In genomic region chr14:78367355-78367754, GRCh38 we compare ENCODE assay signal across 17 cellular contexts.
"Had no signal": no experiment of that assay in that cellular context is flagged by ENCODE, and none has a peak within 500 bp of the region (broad histone marks: within the 10 kb centered on the region; RNA-seq: fewer than 3 reads in every experiment).

No MANE protein-coding gene starts in this region.

- H3K9me3 Mint-ChIP-seq: natural killer cell; stimulated activated naive B cell treated with anti-CD40 and anti-IgM and Interleukin-4, amounts not matched to agents 10 μg/mL and 1 μg/mL and 100 μg/mL, for 72 hours had no signal

- ATAC-seq: effector memory CD8-positive, alpha-beta T cell; left ventricle myocardium superior; lower lobe of right lung; natural killer cell; pancreas; right lobe of liver; stimulated activated naive B cell treated with anti-CD40 and anti-IgM and Interleukin-4, amounts not matched to agents 10 μg/mL and 1 μg/mL and 100 μg/mL, for 72 hours had no signal

- H3K27me3 ChIP-seq: pancreas, right lobe of liver had no signal

- H3K36me3 Mint-ChIP-seq: natural killer cell; stimulated activated naive B cell treated with anti-CD40 and anti-IgM and Interleukin-4, amounts not matched to agents 10 μg/mL and 1 μg/mL and 100 μg/mL, for 72 hours had no signal

- H3K27ac Mint-ChIP-seq: effector memory CD8-positive, alpha-beta T cell; natural killer cell; stimulated activated naive B cell treated with anti-CD40 and anti-IgM and Interleukin-4, amounts not matched to agents 10 μg/mL and 1 μg/mL and 100 μg/mL, for 72 hours; stimulated activated naive CD8-positive, alpha-beta T cell treated with anti-CD3 and anti-CD28 coated beads, Interleukin-15, Interleukin-2, amounts not matched to agents 100 ng/mL and 50 ng/mL, for 24 hours had no signal

- H3K4me3 Mint-ChIP-seq: effector memory CD8-positive, alpha-beta T cell; natural killer cell; stimulated activated naive B cell treated with anti-CD40 and anti-IgM and Interleukin-4, amounts not matched to agents 10 μg/mL and 1 μg/mL and 100 μg/mL, for 72 hours; stimulated activated naive CD8-positive, alpha-beta T cell treated with anti-CD3 and anti-CD28 coated beads, Interleukin-15, Interleukin-2, amounts not matched to agents 100 ng/mL and 50 ng/mL, for 24 hours had no signal

- H3K4me3 ChIP-seq: coronary artery, lower lobe of right lung, pancreas, right lobe of liver had no signal

- H3K36me3 ChIP-seq: lower lobe of right lung, neutrophil, pancreas, right lobe of liver had no signal

- DNase-seq: dermis blood vessel endothelial cell; effector memory CD8-positive, alpha-beta T cell; hypothalamus; kidney glomerular epithelial cell; left ventricle myocardium superior; lower lobe of right lung; natural killer cell; pancreas; right lobe of liver; small intestine; stimulated activated CD4-positive, alpha-beta T cell treated with anti-CD3 and anti-CD28 coated beads, Interleukin-15, amount 100 ng/mL, for 24 hours; stimulated activated CD4-positive, alpha-beta T cell treated with anti-CD3 and anti-CD28 coated beads, Interleukin-2, amount 100 ng/mL, for 48 hours; stimulated activated naive B cell treated with anti-CD40 and anti-IgM and Interleukin-4, amounts not matched to agents 10 μg/mL and 1 μg/mL and 100 μg/mL, for 72 hours; trophoblast cell had no signal

- H3K27ac ChIP-seq: coronary artery, lower lobe of right lung, neutrophil, pancreas, right lobe of liver had no signal

- H3K9me3 ChIP-seq: lower lobe of right lung, neutrophil, pancreas, right lobe of liver had no signal

- H3K4me1 Mint-ChIP-seq: natural killer cell; stimulated activated naive B cell treated with anti-CD40 and anti-IgM and Interleukin-4, amounts not matched to agents 10 μg/mL and 1 μg/mL and 100 μg/mL, for 72 hours had no signal

- H3K4me1 ChIP-seq: lower lobe of right lung, pancreas, right lobe of liver had no signal
